ENCODE assay signal across 6 cellular contexts in genomic region chr6:41073968-41074691, GRCh38.
DNase-seq lines count a peak whose midpoint lies in the region; ATAC-seq and TF ChIP-seq lines count a peak whose summit lies in the region.

No MANE protein-coding gene starts in this region.

- peak overlapping the region; percentile 98 for H3K27ac ChIP-seq in substantia nigra (ENCODE audit: low read depth, low read length, poor library complexity, severe bottlenecking)

- DNase-seq in EL (peak; percentile 45), NT2/D1 (ENCODE audit: low read depth, low spot score) (no peak), fibroblast of mammary gland (ENCODE audit: low read depth) (peak; percentile 76), substantia nigra (lab: John Stamatoyannopoulos, UW) (peak in 2 of 49 donors; percentile 27 to 32)
- DNase-seq in stimulated activated CD4-positive, alpha-beta T cell treated with anti-CD3 and anti-CD28 coated beads, Interleukin-12 subunit alpha, Interleukin-12 subunit beta, amount 100 ng/mL, for 4 hours, result no peak

- no peak for TF ChIP-seq CTCF in fibroblast of mammary gland (conservative IDR thresholded peaks at IDR 0.05; ENCODE audit: control insufficient read depth, insufficient read depth, low read depth, low read length)

- peaks cover 26% of the 10 kb centered on the region for H3K36me3 ChIP-seq in NT2/D1 (ENCODE audit: insufficient read depth, insufficient read length, low read length)

- H3K4me3 ChIP-seq in NT2/D1 (ENCODE audit: insufficient read length, low read depth) (peak overlapping the region; percentile 97), fibroblast of mammary gland (ENCODE audit: control insufficient read depth, low read depth, low read length) (peak overlapping the region; percentile 87)

- no peaks in the 10 kb centered on the region for H3K27me3 ChIP-seq in NT2/D1 (ENCODE audit: insufficient read depth, insufficient read length)

- H3K4me1 ChIP-seq in NT2/D1 (ENCODE audit: insufficient read depth, insufficient read length), result no peaks in the 10 kb centered on the region

- no peaks in the 10 kb centered on the region for H3K9me3 ChIP-seq in NT2/D1 (ENCODE audit: insufficient read depth, low read length)

- ATAC-seq in GM18519 (IDR thresholded peaks at IDR 0.05; ENCODE audit: low FRiP score, unreplicated experiment), result no peak

- H3K9ac ChIP-seq in NT2/D1 (ENCODE audit: insufficient read length, low read depth), result peak overlapping the region; percentile 99

Comparison
In these comparisons a context has a peak if more than half of its experiments do, and no peak if none do; other contexts are left out.
1. DNase-seq: peak in EL (single experiment) and fibroblast of mammary gland (single experiment); none in NT2/D1 (single experiment) and stimulated activated CD4-positive, alpha-beta T cell treated with anti-CD3 and anti-CD28 coated beads, Interleukin-12 subunit alpha, Interleukin-12 subunit beta, amount 100 ng/mL, for 4 hours (single experiment).